ENCODE assay signal across 13 cellular contexts in the genomic region with DNA sequence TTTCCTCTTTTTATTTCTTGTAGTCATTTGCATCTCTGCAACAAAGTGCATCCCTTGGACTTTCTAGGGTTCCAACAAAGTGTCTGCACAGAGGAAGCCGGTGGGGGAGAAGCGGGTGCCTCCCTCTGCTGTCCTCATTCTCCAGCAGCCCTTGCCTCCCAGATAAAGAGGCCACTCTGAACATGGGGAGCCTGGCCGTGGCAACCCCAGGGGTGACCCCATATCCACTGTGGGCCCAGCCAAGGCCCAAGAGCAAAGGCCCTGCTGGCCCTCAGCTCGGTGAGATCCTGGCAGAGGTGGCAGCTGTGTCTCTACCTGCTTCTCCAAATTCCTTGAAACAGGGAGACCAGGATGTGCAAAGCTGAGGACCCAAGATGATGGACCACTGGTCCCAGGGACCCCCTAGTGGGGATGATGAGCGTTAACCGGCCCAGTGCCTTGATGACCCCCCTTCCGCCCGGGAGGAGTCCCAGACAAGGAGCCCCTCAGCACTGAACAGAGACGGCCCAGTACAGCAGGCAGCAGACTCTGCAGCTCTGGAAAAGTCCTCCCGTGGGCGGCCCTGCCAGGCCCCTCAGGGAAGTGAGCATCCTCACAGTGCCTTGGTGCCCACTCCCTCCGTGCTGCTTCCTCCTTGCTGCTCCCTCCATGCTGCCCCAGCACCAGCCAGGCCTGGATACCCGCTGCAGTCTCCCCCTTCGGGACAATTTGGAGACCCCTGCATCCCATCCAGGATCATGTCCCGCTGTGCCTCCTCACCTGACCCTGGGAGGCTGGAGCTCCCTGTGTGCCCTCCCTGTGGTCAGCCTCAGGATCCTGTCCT.
A peak's percentile ranks its signal among the peaks of the same experiment; 100 is the strongest.
DNase-seq lines count a peak whose midpoint lies in the region; ATAC-seq and TF ChIP-seq lines count a peak whose summit lies in the region.
"Had no signal": no experiment of that assay in that cellular context is flagged by ENCODE, and none has a peak within 500 bp of the region (broad histone marks: within the 10 kb centered on the region; RNA-seq: fewer than 3 reads in every experiment).

No MANE protein-coding gene starts in this region.

- H3K4me1 Mint-ChIP-seq in CD14-positive monocyte, result no peaks in the 10 kb centered on the region

- H3K9me3 Mint-ChIP-seq in CD14-positive monocyte, result peaks cover 0 to 16% (median 6%) of the 10 kb centered on the region in 7 donors

- H3K27ac Mint-ChIP-seq in CD14-positive monocyte, result no peak overlapping the region
- H3K27ac Mint-ChIP-seq: CD8-positive, alpha-beta T cell had no signal

- H4K20me1 ChIP-seq in DOHH2 (ENCODE audit: control insufficient read depth, insufficient read depth, low read depth, low read length), result no peaks in the 10 kb centered on the region

- H3K9me2 ChIP-seq in DOHH2 (replicated peaks; ENCODE audit: control insufficient read depth, low read length), result no peaks in the 10 kb centered on the region

- no peak overlapping the region for H3K27ac ChIP-seq in DOHH2 (ENCODE audit: low read depth, low read length)
- H3K27ac ChIP-seq in coronary artery, result no peak overlapping the region
- H3K27ac ChIP-seq: adrenal gland, colonic mucosa had no signal

- peaks cover 0 to 6% (median 1%) of the 10 kb centered on the region in 3 donors for H3K27me3 Mint-ChIP-seq in CD14-positive monocyte (ENCODE audit: low read depth in 3 of 3)

- in situ Hi-C loops in ACHN (cut with HindIII; ENCODE audit: low pct_ligation_motif_present, low pct_unique_long_range_greater_than_20kb, low sequenced_read_pairs), result no loop called here

- no peak overlapping the region for H3K4me2 ChIP-seq in DOHH2 (ENCODE audit: low read length)

- DNase-seq in CD14-positive monocyte (ENCODE audit: low spot score) (peak; percentile 39), coronary artery (ENCODE audit: low spot score) (peak; percentile 68), mucosa of gallbladder (ENCODE audit: low spot score) (peak; percentile 9), CD1c-positive myeloid dendritic cell (ENCODE audit: extremely low spot score) (no peak), ACHN (no peak)
- DNase-seq: colonic mucosa, DMS79, kidney glomerular epithelial cell, occipital lobe had no signal

- no peak for ATAC-seq in HG03045 (IDR thresholded peaks at IDR 0.05; ENCODE audit: unreplicated experiment)

- no peaks in the 10 kb centered on the region for H3F3A ChIP-seq in DOHH2 (ENCODE audit: control insufficient read depth, insufficient read depth)

- H3K4me1 ChIP-seq in DOHH2 (ENCODE audit: control insufficient read depth, low read length), result no peaks in the 10 kb centered on the region
- H3K4me1 ChIP-seq: adrenal gland, colonic mucosa had no signal

- no peaks in the 10 kb centered on the region for H3K36me3 Mint-ChIP-seq in CD14-positive monocyte
- H3K36me3 Mint-ChIP-seq: CD8-positive, alpha-beta T cell had no signal

- H3K36me3 ChIP-seq in DOHH2 (ENCODE audit: control insufficient read depth, low read length), result no peaks in the 10 kb centered on the region
- H3K36me3 ChIP-seq: adrenal gland, colonic mucosa had no signal

- no peaks in the 10 kb centered on the region for H3K79me2 ChIP-seq in DOHH2 (ENCODE audit: control insufficient read depth, low read length)

- H3K9me3 ChIP-seq in DOHH2 (ENCODE audit: control insufficient read depth, insufficient read depth, low read length), result peaks cover 2% of the 10 kb centered on the region; the same call in 1 of the 2 replicates
- H3K9me3 ChIP-seq: adrenal gland, colonic mucosa had no signal

- intact Hi-C loops in CD14-positive monocyte (cut with micrococcal nuclease), result no loop called here

- no peak for TF ChIP-seq CTCF in CD14-positive monocyte (IDR thresholded peaks at IDR 0.05)
- TF ChIP-seq CTCF in DOHH2 (IDR thresholded peaks at IDR 0.05; ENCODE audit: low read depth, low read length, poor library complexity, severe bottlenecking), result peak; percentile 3
- TF ChIP-seq CTCF in coronary artery (IDR thresholded peaks at IDR 0.05), result no peak

- no peak overlapping the region for H3K4me3 ChIP-seq in DOHH2 (ENCODE audit: low read length)
- no peak overlapping the region for H3K4me3 ChIP-seq in coronary artery
- H3K4me3 ChIP-seq: adrenal gland, colonic mucosa had no signal

- no peak overlapping the region for H3K4me3 Mint-ChIP-seq in CD14-positive monocyte
- H3K4me3 Mint-ChIP-seq: CD8-positive, alpha-beta T cell had no signal

- H3K27me3 ChIP-seq in DOHH2 (ENCODE audit: control insufficient read depth, low read length), result peaks cover 5% of the 10 kb centered on the region
- H3K27me3 ChIP-seq: adrenal gland, colonic mucosa had no signal

Comparison
In these comparisons a context has a peak if more than half of its experiments do, and no peak if none do; other contexts are left out.
1. DNase-seq: peak in CD14-positive monocyte (single experiment), coronary artery (single experiment) and mucosa of gallbladder (single experiment); none in CD1c-positive myeloid dendritic cell (single experiment) and ACHN (single experiment).